ENCODE assay signal across 8 cellular contexts in genomic region chr6:43772571-43773049, GRCh38. TPM values are rescaled to one million over a fixed set of nuclear protein-coding genes. Genes with fewer than 3 reads are reported as not detected.
DNase-seq lines count a peak whose midpoint lies in the region; ATAC-seq and TF ChIP-seq lines count a peak whose summit lies in the region.

No MANE protein-coding gene starts in this region.

- H3K9me3 Mint-ChIP-seq in CD4-positive, CD25-positive, alpha-beta regulatory T cell, result no peaks in the 10 kb centered on the region

- TF ChIP-seq POLR2A in body of pancreas (IDR thresholded peaks at IDR 0.05), result no peak

- TF ChIP-seq CTCF in body of pancreas (IDR thresholded peaks at IDR 0.05), result no peak

- H3K9me3 ChIP-seq in CD4-positive, CD25-positive, alpha-beta regulatory T cell (ENCODE audit: control insufficient read depth in 2 of 2, low read length in 2 of 2), result no peaks in the 10 kb centered on the region
- H3K9me3 ChIP-seq in Karpas-422 (ENCODE audit: low read length) (no peaks in the 10 kb centered on the region), body of pancreas (no peaks in the 10 kb centered on the region), stomach smooth muscle (ENCODE audit: control insufficient read depth in 2 of 2, low read length in 2 of 2) (no peaks in the 10 kb centered on the region)

- no peaks in the 10 kb centered on the region for H3K36me3 ChIP-seq in CD4-positive, CD25-positive, alpha-beta regulatory T cell (ENCODE audit: control insufficient read depth, insufficient read depth, low read length)
- H3K36me3 ChIP-seq in Karpas-422 (ENCODE audit: insufficient read depth, low read length) (peaks cover 5% of the 10 kb centered on the region), body of pancreas (replicated peaks in 1 of 2; ENCODE audit: insufficient read depth in 1 of 2, low read depth in 2 of 2) (peaks cover under 1 to 1% of the 10 kb centered on the region in 2 donors), stomach smooth muscle (ENCODE audit: control insufficient read depth in 2 of 2, insufficient read depth in 2 of 2, low read length in 2 of 2) (peaks cover 8% of the 10 kb centered on the region in 2 donors)

- peak overlapping the region; percentile 95 for H3K9ac ChIP-seq in Karpas-422 (ENCODE audit: low read length)
- peak overlapping the region; percentile 91 to 100 for H3K9ac ChIP-seq in stomach smooth muscle (ENCODE audit: low read length in 2 of 2)

- H3K4me3 ChIP-seq in CD4-positive, CD25-positive, alpha-beta regulatory T cell (ENCODE audit: low read depth, low read length), result no peak overlapping the region
- H3K4me3 ChIP-seq in Karpas-422 (ENCODE audit: low read length) (peak overlapping the region; percentile 78), body of pancreas (peak overlapping the region; percentile 19 to 39), stomach smooth muscle (ENCODE audit: low read length in 2 of 2) (peak overlapping the region; percentile 68 to 93)

- no peaks in the 10 kb centered on the region for H3K9me2 ChIP-seq in Karpas-422 (replicated peaks; ENCODE audit: insufficient read depth, low read length)

- no peak overlapping the region for H2AFZ ChIP-seq in Karpas-422 (ENCODE audit: low read length)

- peak overlapping the region; percentile 58 to 85 (median 76) for H3K4me3 Mint-ChIP-seq in CD4-positive, CD25-positive, alpha-beta regulatory T cell

- intact Hi-C loops in body of pancreas (cut with DNase I), result no loop called here

- H3K4me1 ChIP-seq in CD4-positive, CD25-positive, alpha-beta regulatory T cell (ENCODE audit: control insufficient read depth, insufficient read depth, low read length, poor library complexity, severe bottlenecking), result peaks cover 33% of the 10 kb centered on the region
- H3K4me1 ChIP-seq in Karpas-422 (ENCODE audit: low read length), result peaks cover 38% of the 10 kb centered on the region
- H3K4me1 ChIP-seq in body of pancreas, result peaks cover 71% of the 10 kb centered on the region
- peaks cover 53% of the 10 kb centered on the region for H3K4me1 ChIP-seq in stomach smooth muscle (ENCODE audit: control insufficient read depth, insufficient read depth, low read length)

- H3K4me2 ChIP-seq in Karpas-422 (ENCODE audit: low read depth, low read length, poor library complexity, severe bottlenecking), result peak overlapping the region; percentile 95

- no peak overlapping the region for H3K27ac Mint-ChIP-seq in CD4-positive, CD25-positive, alpha-beta regulatory T cell

- peaks cover 0 to 25% (median 5%) of the 10 kb centered on the region in 4 donors for H3K4me1 Mint-ChIP-seq in CD4-positive, CD25-positive, alpha-beta regulatory T cell

- H3K36me3 Mint-ChIP-seq in CD4-positive, CD25-positive, alpha-beta regulatory T cell, result no peaks in the 10 kb centered on the region

- H3K27me3 Mint-ChIP-seq in CD4-positive, CD25-positive, alpha-beta regulatory T cell, result peaks cover 51% of the 10 kb centered on the region

- DNase-seq in CD4-positive, CD25-positive, alpha-beta regulatory T cell, result no peak
- DNase-seq in Karpas-422, result no peak
- DNase-seq in body of pancreas, result peak; percentile 42 to 71 (median 64)
- peak; percentile 19 for DNase-seq in kidney tubule cell (ENCODE audit: low spot score)
- DNase-seq in effector CD8-positive, alpha-beta T cell (lab: John Stamatoyannopoulos, UW), result no peak
- DNase-seq in HK-2 (ENCODE audit: unreplicated experiment), result no peak
- DNase-seq in GF-D8 (lab: John Stamatoyannopoulos, UW), result no peak

- H3K27me3 ChIP-seq in CD4-positive, CD25-positive, alpha-beta regulatory T cell (ENCODE audit: control insufficient read depth, insufficient read depth, low read length), result peaks cover 10% of the 10 kb centered on the region
- H3K27me3 ChIP-seq in Karpas-422 (ENCODE audit: low read length) (no peaks in the 10 kb centered on the region), body of pancreas (no peaks in the 10 kb centered on the region), stomach smooth muscle (ENCODE audit: control insufficient read depth in 1 of 2, insufficient read depth in 2 of 2, low read length in 2 of 2) (no peaks in the 10 kb centered on the region)

- ATAC-seq in CD4-positive, CD25-positive, alpha-beta regulatory T cell (ENCODE audit: low read depth in 2 of 2), result no peak
- no peak for ATAC-seq in body of pancreas

- 2 to 5% methylated on average over 5 to 6 of the region's 7 CpGs for WGBS in body of pancreas, 2 donors

- no peak overlapping the region for H3K27ac ChIP-seq in CD4-positive, CD25-positive, alpha-beta regulatory T cell (ENCODE audit: insufficient read depth, low read length, poor library complexity, severe bottlenecking)
- H3K27ac ChIP-seq in Karpas-422 (ENCODE audit: low read length), result peak overlapping the region; percentile 77; the same call in 1 of the 2 replicates
- peak overlapping the region; percentile 95 to 99 (median 98) for H3K27ac ChIP-seq in body of pancreas
- H3K27ac ChIP-seq in stomach smooth muscle (ENCODE audit: low read length), result peak overlapping the region; percentile 93

- peaks cover 7% of the 10 kb centered on the region; the same call in 1 of the 2 replicates for H4K20me1 ChIP-seq in Karpas-422 (ENCODE audit: insufficient read depth, low read depth, low read length)

- peaks cover 58% of the 10 kb centered on the region for H3K79me2 ChIP-seq in Karpas-422 (ENCODE audit: low read length)

RNA-seq across cellular contexts. Expression of gene VEGFA, which starts 2.6 kb away (rescaled TPM):
- total RNA-seq in CD4-positive, CD25-positive, alpha-beta regulatory T cell, result 0.22 TPM
- polyA plus RNA-seq in CD4-positive, CD25-positive, alpha-beta regulatory T cell, result under 1 TPM in 2 of 4 donors, not detected in 2; 0.01 to 0.13 TPM
- 146 and 217 TPM in 2 replicates for total RNA-seq in Karpas-422 (2014; rRNA removed; shearing (Covaris generic); ENCODE audit: low replicate concordance)
- total RNA-seq in body of pancreas, result 100 to 1,000 TPM in 1 of 2 donors, 10 to 100 TPM in 1; 84.8 to 272 TPM

Comparison
In these comparisons a context has a peak if more than half of its experiments do, and no peak if none do; other contexts are left out.
1. DNase-seq: peak in body of pancreas (4 of 4) and kidney tubule cell (single experiment); none in CD4-positive, CD25-positive, alpha-beta regulatory T cell (0 of 3), Karpas-422 (single experiment), effector CD8-positive, alpha-beta T cell (single experiment), HK-2 (single experiment) and GF-D8 (single experiment).
2. RNA of gene VEGFA, which starts 2.6 kb away (total RNA-seq): 84.8 to 272 TPM in body of pancreas and 146 to 217 TPM in Karpas-422; 0.22 TPM in CD4-positive, CD25-positive, alpha-beta regulatory T cell (single experiment); every median in the first group is over 10 times any median in the second.